ENCODE assay signal across 21 cellular contexts in genomic region chr6:162976141-162976540, GRCh38.
"Had no signal": no experiment of that assay in that cellular context is flagged by ENCODE, and none has a peak within 500 bp of the region (broad histone marks: within the 10 kb centered on the region; RNA-seq: fewer than 3 reads in every experiment).

No MANE protein-coding gene starts in this region.

- H3K27ac Mint-ChIP-seq: effector memory CD8-positive, alpha-beta T cell; naive B cell; natural killer cell treated with Interleukin-12 subunit alpha and Interleukin-12 subunit beta and Interleukin-15 and Interleukin-18, amount 100 ng/mL, for 72 hours; progenitor cell of endocrine pancreas; stimulated activated memory B cell treated with anti-CD40 and anti-IgM and Interleukin-4, amounts not matched to agents 10 μg/mL and 1 μg/mL and 100 μg/mL, for 72 hours had no signal

- DNase-seq: dermis blood vessel endothelial cell; effector memory CD8-positive, alpha-beta T cell; left ventricle myocardium superior; lower lobe of right lung; naive B cell; occipital lobe; pancreas; right lobe of liver; spleen; stimulated activated CD4-positive, alpha-beta T cell treated with anti-CD3 and anti-CD28 coated beads, Interleukin-4, amount 100 ng/mL, for 4 hours; stimulated activated naive CD8-positive, alpha-beta T cell treated with anti-CD3 and anti-CD28 coated beads, Interleukin-15, Interleukin-2, amounts not matched to agents 100 U/mL and 50 U/mL, for 24 hours; transverse colon; upper lobe of right lung; uterus had no signal

- H3K4me1 ChIP-seq: lower lobe of right lung, pancreas, right lobe of liver, spleen, suprapubic skin, transverse colon, upper lobe of right lung, uterus had no signal

- H3K27ac ChIP-seq: coronary artery, lower lobe of right lung, pancreas, right lobe of liver, skin epidermis, spleen, suprapubic skin, transverse colon, upper lobe of right lung, uterus had no signal

- H3K27me3 ChIP-seq: pancreas, right lobe of liver, spleen, suprapubic skin, transverse colon, upper lobe of right lung, uterus had no signal

- H3K4me3 Mint-ChIP-seq: central memory CD8-positive, alpha-beta T cell; effector memory CD8-positive, alpha-beta T cell; naive B cell; natural killer cell treated with Interleukin-12 subunit alpha and Interleukin-12 subunit beta and Interleukin-15 and Interleukin-18, amount 100 ng/mL, for 72 hours; stimulated activated memory B cell treated with anti-CD40 and anti-IgM and Interleukin-4, amounts not matched to agents 10 μg/mL and 1 μg/mL and 100 μg/mL, for 72 hours had no signal

- H3K36me3 Mint-ChIP-seq: naive B cell; natural killer cell treated with Interleukin-12 subunit alpha and Interleukin-12 subunit beta and Interleukin-15 and Interleukin-18, amount 100 ng/mL, for 72 hours; stimulated activated memory B cell treated with anti-CD40 and anti-IgM and Interleukin-4, amounts not matched to agents 10 μg/mL and 1 μg/mL and 100 μg/mL, for 72 hours had no signal

- H3K27me3 Mint-ChIP-seq: effector memory CD8-positive, alpha-beta T cell; naive B cell; natural killer cell treated with Interleukin-12 subunit alpha and Interleukin-12 subunit beta and Interleukin-15 and Interleukin-18, amount 100 ng/mL, for 72 hours; progenitor cell of endocrine pancreas; stimulated activated memory B cell treated with anti-CD40 and anti-IgM and Interleukin-4, amounts not matched to agents 10 μg/mL and 1 μg/mL and 100 μg/mL, for 72 hours had no signal

- H3K4me3 ChIP-seq: coronary artery, lower lobe of right lung, pancreas, right lobe of liver, skin epidermis, spleen, suprapubic skin, transverse colon, upper lobe of right lung, uterus had no signal

- H3K36me3 ChIP-seq: lower lobe of right lung, pancreas, right lobe of liver, spleen, suprapubic skin, transverse colon, upper lobe of right lung, uterus had no signal

- H3K9me3 Mint-ChIP-seq: central memory CD8-positive, alpha-beta T cell; stimulated activated memory B cell treated with anti-CD40 and anti-IgM and Interleukin-4, amounts not matched to agents 10 μg/mL and 1 μg/mL and 100 μg/mL, for 72 hours had no signal

- H3K9me3 ChIP-seq: lower lobe of right lung, pancreas, right lobe of liver, suprapubic skin, upper lobe of right lung, uterus had no signal

- H3K4me1 Mint-ChIP-seq: central memory CD8-positive, alpha-beta T cell; naive B cell; stimulated activated memory B cell treated with anti-CD40 and anti-IgM and Interleukin-4, amounts not matched to agents 10 μg/mL and 1 μg/mL and 100 μg/mL, for 72 hours had no signal
